Comparison of ENCODE assay signal across 9 cellular contexts in the genomic region with DNA sequence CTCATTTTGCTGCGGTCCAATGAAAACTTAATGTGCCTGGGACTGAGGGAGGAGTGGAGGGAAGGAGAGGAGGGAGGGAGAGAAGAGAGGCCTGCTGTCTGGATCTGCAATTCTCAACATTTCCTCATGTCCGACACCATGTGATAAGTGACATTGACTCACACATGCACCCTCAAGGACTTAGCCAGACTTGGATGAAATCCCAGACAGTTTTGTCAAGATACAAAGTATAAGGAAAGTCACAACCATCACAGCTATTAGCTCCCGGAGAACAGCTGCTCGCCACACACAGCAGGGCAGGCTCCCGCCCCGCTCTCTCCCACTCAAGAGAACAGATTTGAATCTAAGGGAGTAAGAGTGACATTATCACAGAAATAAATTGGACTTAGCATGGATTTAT. TPM values are rescaled to one million over a fixed set of nuclear protein-coding genes. Genes with fewer than 3 reads are reported as not detected.
DNase-seq lines count a peak whose midpoint lies in the region; ATAC-seq and TF ChIP-seq lines count a peak whose summit lies in the region.
"Had no signal": no experiment of that assay in that cellular context is flagged by ENCODE, and none has a peak within 500 bp of the region (broad histone marks: within the 10 kb centered on the region; RNA-seq: fewer than 3 reads in every experiment).

No MANE protein-coding gene starts in this region.

- peaks cover 2% of the 10 kb centered on the region for H3K36me3 Mint-ChIP-seq in activated naive CD4-positive, alpha-beta T cell treated with anti-CD3 and anti-CD28 coated beads, Interleukin-2, amount 10 ng/mL, durations not matched to agents 7 days and 5 days
- H3K36me3 Mint-ChIP-seq: activated naive CD8-positive, alpha-beta T cell had no signal

- H3K4me1 Mint-ChIP-seq in activated naive CD4-positive, alpha-beta T cell treated with anti-CD3 and anti-CD28 coated beads, Interleukin-2, amount 10 ng/mL, durations not matched to agents 7 days and 5 days, result peaks cover 7% of the 10 kb centered on the region

- H3K27ac Mint-ChIP-seq in activated naive CD4-positive, alpha-beta T cell treated with anti-CD3 and anti-CD28 coated beads, Interleukin-2, amount 10 ng/mL, durations not matched to agents 7 days and 5 days, result no peak overlapping the region
- H3K27ac Mint-ChIP-seq: activated naive CD8-positive, alpha-beta T cell had no signal

- no peak overlapping the region for H3K4me3 Mint-ChIP-seq in activated naive CD4-positive, alpha-beta T cell treated with anti-CD3 and anti-CD28 coated beads, Interleukin-2, amount 10 ng/mL, durations not matched to agents 7 days and 5 days
- H3K4me3 Mint-ChIP-seq: activated naive CD8-positive, alpha-beta T cell had no signal

- H3K9me3 Mint-ChIP-seq in activated naive CD4-positive, alpha-beta T cell treated with anti-CD3 and anti-CD28 coated beads, Interleukin-2, amount 10 ng/mL, durations not matched to agents 7 days and 5 days, result no peaks in the 10 kb centered on the region

- H3K4me1 ChIP-seq in adrenal gland (replicated peaks in 1 of 2), result peaks cover 42 to 61% of the 10 kb centered on the region in 2 donors
- H3K4me1 ChIP-seq in foreskin keratinocyte, result peaks cover 9% of the 10 kb centered on the region

- no peaks in the 10 kb centered on the region for H3K9me3 ChIP-seq in adrenal gland (replicated peaks in 1 of 3)

- H3K4me3 ChIP-seq in adrenal gland, result no peak overlapping the region

- peaks cover 0 to 4% of the 10 kb centered on the region in 2 donors for H3K36me3 ChIP-seq in adrenal gland (replicated peaks in 1 of 2)

- peak; percentile 80 for ATAC-seq in left ventricle myocardium superior
- ATAC-seq in foreskin keratinocyte, result no peak

- H3K27me3 ChIP-seq in adrenal gland, result no peaks in the 10 kb centered on the region
- H3K27me3 ChIP-seq in foreskin keratinocyte, result no peaks in the 10 kb centered on the region

- 24 to 40% (median 26%) methylated on average over 6 of the region's 6 CpGs for WGBS in adrenal gland, 4 donors

- peak in 1 of 6 experiments; percentile 12 for TF ChIP-seq CTCF in adrenal gland (IDR thresholded peaks at IDR 0.05)
- TF ChIP-seq CTCF in foreskin keratinocyte (conservative IDR thresholded peaks at IDR 0.05), result no peak

- DNase-seq in GM04504 (ENCODE audit: low read depth) (peak; percentile 93), adrenal gland (peak; percentile 76 to 91 (median 85)), left ventricle myocardium superior (peak; percentile 70), smooth muscle cell of the brain vasculature (ENCODE audit: low read depth, low spot score) (peak; percentile 49), NCI-H1436 treated with DMSO at 0.1 percent for 48 hours (lab: John Stamatoyannopoulos, UW) (no peak), foreskin keratinocyte (no peak), SHP77 (lab: John Stamatoyannopoulos, UW) (no peak)
- DNase-seq in activated naive CD4-positive, alpha-beta T cell treated with anti-CD3 and anti-CD28 coated beads, Interleukin-2, amount 10 ng/mL, durations not matched to agents 7 days and 5 days, result no peak

- peak in 1 of 2 donors; percentile 87 for TF ChIP-seq POLR2A in adrenal gland (IDR thresholded peaks at IDR 0.05)

- H3K27ac ChIP-seq in adrenal gland (peak overlapping the region; percentile 55 to 90 (median 84)), foreskin keratinocyte (no peak overlapping the region)

- CTCF ChIA-PET in activated naive CD4-positive, alpha-beta T cell treated with anti-CD3 and anti-CD28 coated beads, Interleukin-2, amount 10 ng/mL, durations not matched to agents 7 days and 5 days (lab: Charles Lee), result no interaction called here

- no peaks in the 10 kb centered on the region for H3K27me3 Mint-ChIP-seq in activated naive CD4-positive, alpha-beta T cell treated with anti-CD3 and anti-CD28 coated beads, Interleukin-2, amount 10 ng/mL, durations not matched to agents 7 days and 5 days
- H3K27me3 Mint-ChIP-seq: activated naive CD8-positive, alpha-beta T cell had no signal

- intact Hi-C loops in adrenal gland (cut with DNase I) (no loop called here), left ventricle myocardium superior (cut with micrococcal nuclease) (no loop called here)

RNA-seq across cellular contexts. Expression of gene DNAL4, which starts 5.5 kb away (rescaled TPM):
- total RNA-seq in adrenal gland, result 10 to 100 TPM; 12.9 to 29.8 (median 22.3) TPM
- 10 to 100 TPM; 11.8 to 19.7 (median 14.7) TPM for polyA plus RNA-seq in adrenal gland
- total RNA-seq in left ventricle myocardium superior, result 11.6 TPM
- total RNA-seq in foreskin keratinocyte, result 14.0 and 16.3 TPM in 2 replicates
- 16.7 and 18.8 TPM in 2 replicates for polyA plus RNA-seq in foreskin keratinocyte

RNA-seq across cellular contexts. Expression of gene SUN2, which starts 32.6 kb away (rescaled TPM):
- total RNA-seq in adrenal gland (100 to 1,000 TPM in 4 of 8 donors, 10 to 100 TPM in 4; 79.3 to 196 (median 108) TPM), left ventricle myocardium superior (109 TPM), foreskin keratinocyte (47.7 and 48.4 TPM in 2 replicates)
- polyA plus RNA-seq in adrenal gland (10 to 100 TPM; 13.0 to 35.9 (median 21.8) TPM), foreskin keratinocyte (29.9 and 33.0 TPM in 2 replicates)

RNA-seq across cellular contexts. Expression of gene NPTXR, which starts 55.4 kb away (rescaled TPM):
- total RNA-seq in adrenal gland, result 10 to 100 TPM in 7 of 8 donors, 1 to 10 TPM in 1; 6.9 to 26.9 (median 13.4) TPM
- polyA plus RNA-seq in adrenal gland, result 1 to 10 TPM; 3.4 to 4.7 (median 4.4) TPM
- total RNA-seq in left ventricle myocardium superior, result 23.4 TPM
- 0.04 and 0.07 TPM in 2 replicates for total RNA-seq in foreskin keratinocyte
- 0.03 and 0.06 TPM in 2 replicates for polyA plus RNA-seq in foreskin keratinocyte

Comparison
In these comparisons a context has a peak if more than half of its experiments do, and no peak if none do; other contexts are left out.
1. DNase-seq: peak in GM04504 (single experiment), adrenal gland (7 of 7), left ventricle myocardium superior (single experiment) and smooth muscle cell of the brain vasculature (single experiment); none in NCI-H1436 treated with DMSO at 0.1 percent for 48 hours (single experiment), foreskin keratinocyte (0 of 2), activated naive CD4-positive, alpha-beta T cell treated with anti-CD3 and anti-CD28 coated beads, Interleukin-2, amount 10 ng/mL, durations not matched to agents 7 days and 5 days (single experiment) and SHP77 (0 of 2).